In genomic region chr2:128606837-128607236, GRCh38 we compare ENCODE assay signal across 20 cellular contexts.
A peak's percentile ranks its signal among the peaks of the same experiment; 100 is the strongest.
DNase-seq lines count a peak whose midpoint lies in the region; ATAC-seq and TF ChIP-seq lines count a peak whose summit lies in the region.
"Had no signal": no experiment of that assay in that cellular context is flagged by ENCODE, and none has a peak within 500 bp of the region (broad histone marks: within the 10 kb centered on the region; RNA-seq: fewer than 3 reads in every experiment).

No MANE protein-coding gene starts in this region.

- H4K5ac ChIP-seq in H9 (ENCODE audit: insufficient read length, low read depth, low read length): no peak overlapping the region

- no peaks in the 10 kb centered on the region for H3K4me1 Mint-ChIP-seq in activated naive CD4-positive, alpha-beta T cell treated with anti-CD3 and anti-CD28 coated beads, Interleukin-2, amount 10 ng/mL, durations not matched to agents 7 days and 5 days
- peaks cover 2 to 9% of the 10 kb centered on the region in 2 experiments for H3K4me1 Mint-ChIP-seq in H9
- H3K4me1 Mint-ChIP-seq in CD8-positive, alpha-beta T cell (ENCODE audit: low read depth): no peaks in the 10 kb centered on the region

- no peak overlapping the region for H3K27ac ChIP-seq in H9 (ENCODE audit: insufficient read length, low read depth, low read length)
- H3K27ac ChIP-seq in CD8-positive, alpha-beta T cell (ENCODE audit: low read depth, low read length): no peak overlapping the region
- H3K27ac ChIP-seq: A549, C4-2B had no signal

- no peak overlapping the region for H3T11ph ChIP-seq in H9 (ENCODE audit: low read length)

- no peak overlapping the region for H3K4me2 ChIP-seq in H9 (ENCODE audit: insufficient read depth, insufficient read length, low read length)
- H3K4me2 ChIP-seq: A549 had no signal

- H4K20me1 ChIP-seq in H9 (ENCODE audit: control insufficient read depth, insufficient read depth, insufficient read length): peaks cover 6% of the 10 kb centered on the region

- CTCF ChIA-PET in activated naive CD4-positive, alpha-beta T cell treated with anti-CD3 and anti-CD28 coated beads, Interleukin-2, amount 10 ng/mL, durations not matched to agents 7 days and 5 days (lab: Charles Lee): no interaction called here
- CTCF ChIA-PET in CD8-positive, alpha-beta T cell (lab: Charles Lee): no interaction called here

- no peaks in the 10 kb centered on the region for H3K79me1 ChIP-seq in H9 (ENCODE audit: insufficient read depth, low read depth, low read length, poor library complexity, severe bottlenecking)

- WGBS in H9 (ENCODE audit: extremely low coverage, insufficient read length, low lambda C conversion rate): no CpG with 5 or more reads among the region's 6 CpGs

- POLR2A ChIA-PET in CD8-positive, alpha-beta T cell (lab: Charles Lee): no interaction called here

- no peaks in the 10 kb centered on the region for H3K4me1 ChIP-seq in H9 (ENCODE audit: insufficient read depth, low read length)
- no peaks in the 10 kb centered on the region for H3K4me1 ChIP-seq in CD8-positive, alpha-beta T cell (ENCODE audit: insufficient read depth, low read length)
- H3K4me1 ChIP-seq: A549, Caco-2 had no signal

- no peak overlapping the region for H3K18ac ChIP-seq in H9 (ENCODE audit: insufficient read length, low read depth, low read length)

- H3K23ac ChIP-seq in H9 (ENCODE audit: insufficient read length, low read depth, low read length): no peak overlapping the region

- DNase-seq in activated naive CD4-positive, alpha-beta T cell treated with anti-CD3 and anti-CD28 coated beads, Interleukin-2, amount 10 ng/mL, durations not matched to agents 7 days and 5 days: peak; percentile 15
- no peak for DNase-seq in activated naive CD4-positive, alpha-beta T cell treated with anti-CD3 and anti-CD28 coated beads, Interleukin-2, amount 50 U/mL, for 16 hours
- DNase-seq in H9 (peak; percentile 8), left lobe of liver (ENCODE audit: low spot score) (peak; percentile 15), sciatic nerve (ENCODE audit: low spot score) (peak; percentile 49), GM19240 (ENCODE audit: insufficient read length, low spot score) (no peak), NCI-H69 (lab: John Stamatoyannopoulos, UW) (no peak)
- DNase-seq in CD8-positive, alpha-beta T cell: no peak
- DNase-seq: DMS153, KBM-7, NCI-H1436, NCI-H2029 treated with DMSO at 0.1 percent for 48 hours, NCI-H2171 treated with DMSO at 0.1 percent for 48 hours, NCI-H446 treated with DMSO at 0.1 percent for 48 hours, NCI-H748 treated with DMSO at 0.1 percent for 48 hours, OCI-M1, RPMI8226 had no signal

- H4K8ac ChIP-seq in H9 (replicated peaks; ENCODE audit: insufficient read length, low read depth, low read length): no peak overlapping the region

- no peak for TF ChIP-seq CTCF in H9 (conservative IDR thresholded peaks at IDR 0.05)
- TF ChIP-seq CTCF in CD8-positive, alpha-beta T cell (IDR thresholded peaks at IDR 0.05): no peak

- H2BK120ac ChIP-seq in H9 (ENCODE audit: low read depth, low read length, poor library complexity, severe bottlenecking): no peak overlapping the region

- intact Hi-C loops in sciatic nerve (cut with DNase I): no loop called here
- intact Hi-C loops in CD8-positive, alpha-beta T cell (cut with DNase I, micrococcal nuclease): no loop called here

- H3K79me2 ChIP-seq in H9 (ENCODE audit: insufficient read depth, low read length): no peaks in the 10 kb centered on the region; the same call in 1 of the 2 replicates

- H2BK5ac ChIP-seq in H9 (ENCODE audit: insufficient read length, low read length): no peak overlapping the region

- no peaks in the 10 kb centered on the region for H3K36me3 Mint-ChIP-seq in activated naive CD4-positive, alpha-beta T cell treated with anti-CD3 and anti-CD28 coated beads, Interleukin-2, amount 10 ng/mL, durations not matched to agents 7 days and 5 days
- H3K36me3 Mint-ChIP-seq in H9 (ENCODE audit: insufficient read depth in 1 of 3, low read depth in 3 of 3): no peaks in the 10 kb centered on the region
- no peaks in the 10 kb centered on the region for H3K36me3 Mint-ChIP-seq in CD8-positive, alpha-beta T cell

- no peaks in the 10 kb centered on the region for H3K27me3 ChIP-seq in H9 (ENCODE audit: insufficient read depth, low read length)
- H3K27me3 ChIP-seq in CD8-positive, alpha-beta T cell (ENCODE audit: insufficient read depth, low read length): no peaks in the 10 kb centered on the region

- no peak for ATAC-seq in left lobe of liver
- no peak for ATAC-seq in sciatic nerve
- ATAC-seq in CD8-positive, alpha-beta T cell: no peak
- ATAC-seq: A549 had no signal

- no peak overlapping the region for H3K27ac Mint-ChIP-seq in activated naive CD4-positive, alpha-beta T cell treated with anti-CD3 and anti-CD28 coated beads, Interleukin-2, amount 10 ng/mL, durations not matched to agents 7 days and 5 days
- 0 out of 7 replicates have a peak overlapping the region, but pooled peaks of 2 of the 3 experiments have one; percentile 30 to 93 for H3K27ac Mint-ChIP-seq in H9
- H3K27ac Mint-ChIP-seq in CD8-positive, alpha-beta T cell: no peak overlapping the region

- no peaks in the 10 kb centered on the region for H3K27me3 Mint-ChIP-seq in activated naive CD4-positive, alpha-beta T cell treated with anti-CD3 and anti-CD28 coated beads, Interleukin-2, amount 10 ng/mL, durations not matched to agents 7 days and 5 days
- no peaks in the 10 kb centered on the region; the same call in none of the 2 replicates for H3K27me3 Mint-ChIP-seq in H9 (ENCODE audit: low read depth)
- H3K27me3 Mint-ChIP-seq in CD8-positive, alpha-beta T cell (ENCODE audit: low read depth): no peaks in the 10 kb centered on the region

- no peak overlapping the region for H4K91ac ChIP-seq in H9 (ENCODE audit: insufficient read length, low read depth, low read length)

- no peak overlapping the region for H3K4ac ChIP-seq in H9 (ENCODE audit: low read depth, low read length)

- H2AFZ ChIP-seq in H9 (ENCODE audit: low read length): no peak overlapping the region

- H3K9me3 ChIP-seq in H9 (ENCODE audit: control insufficient read depth, low read depth, low read length): no peaks in the 10 kb centered on the region
- H3K9me3 ChIP-seq in CD8-positive, alpha-beta T cell (ENCODE audit: low read length): no peaks in the 10 kb centered on the region
- H3K9me3 ChIP-seq: A549, Caco-2 had no signal

- no peak overlapping the region for H2AK5ac ChIP-seq in H9 (ENCODE audit: insufficient read length, low read length)

- H3K4me3 Mint-ChIP-seq in activated naive CD4-positive, alpha-beta T cell treated with anti-CD3 and anti-CD28 coated beads, Interleukin-2, amount 10 ng/mL, durations not matched to agents 7 days and 5 days: no peak overlapping the region
- no peak overlapping the region for H3K4me3 Mint-ChIP-seq in H9
- no peak overlapping the region for H3K4me3 Mint-ChIP-seq in CD8-positive, alpha-beta T cell

- H3K9ac ChIP-seq in H9 (ENCODE audit: extremely low read depth, insufficient read length, low read length): no peak overlapping the region

- no peak overlapping the region for H3K14ac ChIP-seq in H9 (ENCODE audit: insufficient read depth, low read length)

- H3K9me3 Mint-ChIP-seq in activated naive CD4-positive, alpha-beta T cell treated with anti-CD3 and anti-CD28 coated beads, Interleukin-2, amount 10 ng/mL, durations not matched to agents 7 days and 5 days: no peaks in the 10 kb centered on the region
- no peaks in the 10 kb centered on the region; a peak in 3 of 5 replicates for H3K9me3 Mint-ChIP-seq in H9
- H3K9me3 Mint-ChIP-seq in CD8-positive, alpha-beta T cell: no peaks in the 10 kb centered on the region

- no peak overlapping the region for H2BK15ac ChIP-seq in H9 (ENCODE audit: low read depth, low read length)

- no peak overlapping the region for H2BK20ac ChIP-seq in H9 (ENCODE audit: low read depth, low read length, poor library complexity, severe bottlenecking)

- no peaks in the 10 kb centered on the region for H3K36me3 ChIP-seq in CD8-positive, alpha-beta T cell (ENCODE audit: insufficient read depth, low read length)

- H3K23me2 ChIP-seq in H9 (ENCODE audit: insufficient read length, low read depth, low read length, poor library complexity, severe bottlenecking): no peaks in the 10 kb centered on the region

- H2BK12ac ChIP-seq in H9 (ENCODE audit: insufficient read length, low read depth, low read length): no peak overlapping the region

- no peak overlapping the region for H3K4me3 ChIP-seq in CD8-positive, alpha-beta T cell (ENCODE audit: low read depth, low read length)
- H3K4me3 ChIP-seq: A549 had no signal

- H3K56ac ChIP-seq in H9 (ENCODE audit: insufficient read length, low read depth, low read length): no peak overlapping the region

Comparison
In these comparisons a context has a peak if more than half of its experiments do, and no peak if none do; other contexts are left out.
1. DNase-seq: peak in activated naive CD4-positive, alpha-beta T cell treated with anti-CD3 and anti-CD28 coated beads, Interleukin-2, amount 10 ng/mL, durations not matched to agents 7 days and 5 days (single experiment), H9 (single experiment), left lobe of liver (single experiment) and sciatic nerve (single experiment); none in activated naive CD4-positive, alpha-beta T cell treated with anti-CD3 and anti-CD28 coated beads, Interleukin-2, amount 50 U/mL, for 16 hours (single experiment), GM19240 (single experiment), NCI-H69 (single experiment) and CD8-positive, alpha-beta T cell (0 of 7).
2. H3K27ac Mint-ChIP-seq: peak in H9 (2 of 3); none in activated naive CD4-positive, alpha-beta T cell treated with anti-CD3 and anti-CD28 coated beads, Interleukin-2, amount 10 ng/mL, durations not matched to agents 7 days and 5 days (single experiment) and CD8-positive, alpha-beta T cell (single experiment).